8 cellular contexts compared by ENCODE assay signal in genomic region chr2:86372641-86373502, GRCh38. TPM values are rescaled to one million over a fixed set of nuclear protein-coding genes. Genes with fewer than 3 reads are reported as not detected.
DNase-seq lines count a peak whose midpoint lies in the region; ATAC-seq and TF ChIP-seq lines count a peak whose summit lies in the region.

No MANE protein-coding gene starts in this region.

- ATAC-seq in upper lobe of left lung (ENCODE audit: low FRiP score in 2 of 2) (peak; percentile 48 to 67), GM19455 (IDR thresholded peaks at IDR 0.05; ENCODE audit: unreplicated experiment) (no peak), HG02678 (IDR thresholded peaks at IDR 0.05; ENCODE audit: unreplicated experiment) (no peak)

- H3K4me3 ChIP-seq in ascending aorta (no peak overlapping the region), upper lobe of left lung (no peak overlapping the region)

- no peaks in the 10 kb centered on the region for H3K4me1 ChIP-seq in ascending aorta
- H3K4me1 ChIP-seq in upper lobe of left lung = peaks cover 0 to 15% (median 5%) of the 10 kb centered on the region in 4 donors

- intact Hi-C loops in ascending aorta (cut with DNase I) = no loop called here

- peak; percentile 47 to 59 for DNase-seq in NCI-H524 (lab: John Stamatoyannopoulos, UW)
- no peak for DNase-seq in NCI-H524 treated with DMSO at 0.1 percent for 48 hours (lab: John Stamatoyannopoulos, UW)
- peak; percentile 20 for DNase-seq in NCI-H1105 treated with DMSO at 0.1 percent for 48 hours (lab: John Stamatoyannopoulos, UW)
- no peak for DNase-seq in ascending aorta (ENCODE audit: low spot score in 2 of 2)
- DNase-seq in inferior parietal cortex (ENCODE audit: extremely low spot score) = peak; percentile 44
- peak in 1 of 2 donors; percentile 31 for DNase-seq in upper lobe of left lung

- no peaks in the 10 kb centered on the region for H3K9me3 ChIP-seq in ascending aorta
- no peaks in the 10 kb centered on the region for H3K9me3 ChIP-seq in upper lobe of left lung

- 52 to 53% methylated on average over 4 of the region's 4 CpGs for WGBS in upper lobe of left lung, 2 donors

- no peaks in the 10 kb centered on the region for H3K36me3 ChIP-seq in ascending aorta
- H3K36me3 ChIP-seq in upper lobe of left lung = no peaks in the 10 kb centered on the region

- no peak for TF ChIP-seq EP300 in upper lobe of left lung (IDR thresholded peaks at IDR 0.05)

- TF ChIP-seq CTCF in ascending aorta (IDR thresholded peaks at IDR 0.05) = peak; percentile 24 to 59 (median 46)
- TF ChIP-seq CTCF in upper lobe of left lung (IDR thresholded peaks at IDR 0.05) = peak in 5 of 6 experiments; percentile 22 to 52 (median 48)

- H3K27ac ChIP-seq in ascending aorta (no peak overlapping the region), upper lobe of left lung (no peak overlapping the region)

- H3K27me3 ChIP-seq in ascending aorta (no peaks in the 10 kb centered on the region), upper lobe of left lung (no peaks in the 10 kb centered on the region)

- TF ChIP-seq POLR2A in upper lobe of left lung (IDR thresholded peaks at IDR 0.05) = no peak

RNA-seq across cellular contexts. Expression of gene REEP1, which starts 35.4 kb away (rescaled TPM):
- 6.4 TPM for total RNA-seq in ascending aorta
- total RNA-seq in upper lobe of left lung = 10 to 100 TPM in 1 of 6 donors, 1 to 10 TPM in 5; 4.1 to 10.4 (median 7.5) TPM

Comparison
In these comparisons a context has a peak if more than half of its experiments do, and no peak if none do; other contexts are left out.
1. DNase-seq: peak in NCI-H524 (2 of 2), NCI-H1105 treated with DMSO at 0.1 percent for 48 hours (single experiment) and inferior parietal cortex (single experiment); none in NCI-H524 treated with DMSO at 0.1 percent for 48 hours (single experiment) and ascending aorta (0 of 2).
2. ATAC-seq: peak in upper lobe of left lung (2 of 2); none in GM19455 (single experiment) and HG02678 (single experiment).